ENCODE assay signal across 1 cellular context in the genomic region with DNA sequence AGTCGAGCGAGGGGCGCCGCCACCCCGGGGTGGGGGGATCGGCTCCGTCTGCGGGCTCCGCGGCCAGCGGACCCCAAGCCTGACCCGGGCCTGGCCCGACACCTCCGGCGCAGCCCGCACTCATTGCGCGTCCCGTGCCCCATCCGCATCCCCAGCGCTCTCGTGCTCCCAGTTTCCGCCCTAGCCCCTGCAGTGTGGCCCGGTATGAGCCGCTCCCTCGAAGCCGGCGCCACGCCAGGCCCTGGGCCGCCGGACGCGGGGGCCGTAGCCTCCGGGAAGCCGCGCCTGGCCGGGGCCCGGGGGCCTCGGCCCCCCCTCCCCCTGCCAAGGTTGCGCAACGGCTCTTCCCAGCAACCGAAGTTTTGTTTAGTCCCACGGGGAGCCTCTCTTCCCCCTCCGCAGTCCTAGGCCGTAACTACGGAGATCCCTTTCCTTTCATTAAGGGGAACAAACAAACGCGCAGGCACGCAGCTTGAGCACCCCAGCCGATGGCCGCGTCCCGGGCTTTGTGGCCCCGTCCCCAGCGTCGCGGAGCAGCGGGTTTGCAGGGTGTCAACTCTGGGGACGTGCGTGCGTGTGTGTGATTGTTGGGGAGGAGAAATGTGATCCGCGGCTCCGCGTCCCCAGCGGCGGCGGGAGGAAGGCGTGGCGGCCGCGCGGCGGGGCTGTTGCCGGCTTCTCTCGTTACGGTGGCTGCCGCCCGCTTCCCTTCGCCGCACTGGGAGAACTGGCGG.
TF ChIP-seq lines count a peak whose summit lies in the region.

No MANE protein-coding gene starts in this region.

TF ChIP-seq in HepG2, 621 proteins besides CTCF, POLR2A, EP300 and RAD21 (continued from another document and continues in another):
- TF ChIP-seq, protein P1, sequence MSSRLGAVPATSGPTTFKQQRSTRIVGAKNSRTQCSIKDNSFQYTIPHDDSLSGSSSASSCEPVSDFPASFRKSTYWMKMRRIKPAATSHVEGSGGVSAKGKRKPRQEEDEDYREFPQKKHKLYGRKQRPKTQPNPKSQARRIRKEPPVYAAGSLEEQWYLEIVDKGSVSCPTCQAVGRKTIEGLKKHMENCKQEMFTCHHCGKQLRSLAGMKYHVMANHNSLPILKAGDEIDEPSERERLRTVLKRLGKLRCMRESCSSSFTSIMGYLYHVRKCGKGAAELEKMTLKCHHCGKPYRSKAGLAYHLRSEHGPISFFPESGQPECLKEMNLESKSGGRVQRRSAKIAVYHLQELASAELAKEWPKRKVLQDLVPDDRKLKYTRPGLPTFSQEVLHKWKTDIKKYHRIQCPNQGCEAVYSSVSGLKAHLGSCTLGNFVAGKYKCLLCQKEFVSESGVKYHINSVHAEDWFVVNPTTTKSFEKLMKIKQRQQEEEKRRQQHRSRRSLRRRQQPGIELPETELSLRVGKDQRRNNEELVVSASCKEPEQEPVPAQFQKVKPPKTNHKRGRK (CRISPR knock-in tag; IDR thresholded peaks at IDR 0.05) = no peak
- peak; percentile 42; the same call in 1 of the 2 replicates for TF ChIP-seq MXD4 (CRISPR knock-in tag; IDR thresholded peaks at IDR 0.05)
- no peak for TF ChIP-seq TOE1 (CRISPR knock-in tag; IDR thresholded peaks at IDR 0.05)
- no peak for TF ChIP-seq NRL (CRISPR knock-in tag; IDR thresholded peaks at IDR 0.05; ENCODE audit: borderline replicate concordance)
- no peak for TF ChIP-seq ZNF619 (CRISPR knock-in tag; IDR thresholded peaks at IDR 0.05)
- TF ChIP-seq, protein P2, sequence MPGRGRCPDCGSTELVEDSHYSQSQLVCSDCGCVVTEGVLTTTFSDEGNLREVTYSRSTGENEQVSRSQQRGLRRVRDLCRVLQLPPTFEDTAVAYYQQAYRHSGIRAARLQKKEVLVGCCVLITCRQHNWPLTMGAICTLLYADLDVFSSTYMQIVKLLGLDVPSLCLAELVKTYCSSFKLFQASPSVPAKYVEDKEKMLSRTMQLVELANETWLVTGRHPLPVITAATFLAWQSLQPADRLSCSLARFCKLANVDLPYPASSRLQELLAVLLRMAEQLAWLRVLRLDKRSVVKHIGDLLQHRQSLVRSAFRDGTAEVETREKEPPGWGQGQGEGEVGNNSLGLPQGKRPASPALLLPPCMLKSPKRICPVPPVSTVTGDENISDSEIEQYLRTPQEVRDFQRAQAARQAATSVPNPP (CRISPR knock-in tag; IDR thresholded peaks at IDR 0.05) = no peak
- TF ChIP-seq TRIM24 (CRISPR knock-in tag; IDR thresholded peaks at IDR 0.05) = no peak
- TF ChIP-seq, protein P3, sequence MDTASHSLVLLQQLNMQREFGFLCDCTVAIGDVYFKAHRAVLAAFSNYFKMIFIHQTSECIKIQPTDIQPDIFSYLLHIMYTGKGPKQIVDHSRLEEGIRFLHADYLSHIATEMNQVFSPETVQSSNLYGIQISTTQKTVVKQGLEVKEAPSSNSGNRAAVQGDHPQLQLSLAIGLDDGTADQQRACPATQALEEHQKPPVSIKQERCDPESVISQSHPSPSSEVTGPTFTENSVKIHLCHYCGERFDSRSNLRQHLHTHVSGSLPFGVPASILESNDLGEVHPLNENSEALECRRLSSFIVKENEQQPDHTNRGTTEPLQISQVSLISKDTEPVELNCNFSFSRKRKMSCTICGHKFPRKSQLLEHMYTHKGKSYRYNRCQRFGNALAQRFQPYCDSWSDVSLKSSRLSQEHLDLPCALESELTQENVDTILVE (CRISPR knock-in tag; IDR thresholded peaks at IDR 0.05) = no peak
- peak; percentile 77; the same call in 1 of the 2 replicates for TF ChIP-seq KDM2A (CRISPR knock-in tag; IDR thresholded peaks at IDR 0.05; ENCODE audit: borderline replicate concordance, low read depth)
- TF ChIP-seq ZNF282 (IDR thresholded peaks at IDR 0.05; ENCODE audit: partially characterized antibody) = no peak
- TF ChIP-seq ZNF292 (CRISPR knock-in tag; IDR thresholded peaks at IDR 0.05; ENCODE audit: borderline replicate concordance, low read depth) = no peak
- no peak for TF ChIP-seq ZNF7 (CRISPR knock-in tag; IDR thresholded peaks at IDR 0.05)
- TF ChIP-seq GTF2F1 (IDR thresholded peaks at IDR 0.05; ENCODE audit: low read length) = no peak
- TF ChIP-seq, protein P4, sequence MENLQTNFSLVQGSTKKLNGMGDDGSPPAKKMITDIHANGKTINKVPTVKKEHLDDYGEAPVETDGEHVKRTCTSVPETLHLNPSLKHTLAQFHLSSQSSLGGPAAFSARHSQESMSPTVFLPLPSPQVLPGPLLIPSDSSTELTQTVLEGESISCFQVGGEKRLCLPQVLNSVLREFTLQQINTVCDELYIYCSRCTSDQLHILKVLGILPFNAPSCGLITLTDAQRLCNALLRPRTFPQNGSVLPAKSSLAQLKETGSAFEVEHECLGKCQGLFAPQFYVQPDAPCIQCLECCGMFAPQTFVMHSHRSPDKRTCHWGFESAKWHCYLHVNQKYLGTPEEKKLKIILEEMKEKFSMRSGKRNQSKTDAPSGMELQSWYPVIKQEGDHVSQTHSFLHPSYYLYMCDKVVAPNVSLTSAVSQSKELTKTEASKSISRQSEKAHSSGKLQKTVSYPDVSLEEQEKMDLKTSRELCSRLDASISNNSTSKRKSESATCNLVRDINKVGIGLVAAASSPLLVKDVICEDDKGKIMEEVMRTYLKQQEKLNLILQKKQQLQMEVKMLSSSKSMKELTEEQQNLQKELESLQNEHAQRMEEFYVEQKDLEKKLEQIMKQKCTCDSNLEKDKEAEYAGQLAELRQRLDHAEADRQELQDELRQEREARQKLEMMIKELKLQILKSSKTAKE (CRISPR knock-in tag; IDR thresholded peaks at IDR 0.05; ENCODE audit: borderline replicate concordance) = no peak; the same call in 1 of the 2 replicates
- no peak; the same call in 1 of the 2 replicates for TF ChIP-seq ZNF772 (CRISPR knock-in tag; IDR thresholded peaks at IDR 0.05)
- no peak for TF ChIP-seq ZNF577 (CRISPR knock-in tag; IDR thresholded peaks at IDR 0.05; ENCODE audit: borderline replicate concordance, low read depth)
- no peak for TF ChIP-seq THAP11 (CRISPR knock-in tag; IDR thresholded peaks at IDR 0.05)
- TF ChIP-seq ATM (IDR thresholded peaks at IDR 0.05; ENCODE audit: borderline replicate concordance) = no peak
- TF ChIP-seq, protein P5, sequence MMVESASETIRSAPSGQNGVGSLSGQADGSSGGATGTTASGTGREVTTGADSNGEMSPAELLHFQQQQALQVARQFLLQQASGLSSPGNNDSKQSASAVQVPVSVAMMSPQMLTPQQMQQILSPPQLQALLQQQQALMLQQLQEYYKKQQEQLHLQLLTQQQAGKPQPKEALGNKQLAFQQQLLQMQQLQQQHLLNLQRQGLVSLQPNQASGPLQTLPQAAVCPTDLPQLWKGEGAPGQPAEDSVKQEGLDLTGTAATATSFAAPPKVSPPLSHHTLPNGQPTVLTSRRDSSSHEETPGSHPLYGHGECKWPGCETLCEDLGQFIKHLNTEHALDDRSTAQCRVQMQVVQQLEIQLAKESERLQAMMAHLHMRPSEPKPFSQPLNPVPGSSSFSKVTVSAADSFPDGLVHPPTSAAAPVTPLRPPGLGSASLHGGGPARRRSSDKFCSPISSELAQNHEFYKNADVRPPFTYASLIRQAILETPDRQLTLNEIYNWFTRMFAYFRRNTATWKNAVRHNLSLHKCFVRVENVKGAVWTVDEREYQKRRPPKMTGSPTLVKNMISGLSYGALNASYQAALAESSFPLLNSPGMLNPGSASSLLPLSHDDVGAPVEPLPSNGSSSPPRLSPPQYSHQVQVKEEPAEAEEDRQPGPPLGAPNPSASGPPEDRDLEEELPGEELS (CRISPR knock-in tag; IDR thresholded peaks at IDR 0.05) = peak; percentile 7
- TF ChIP-seq, protein P6, sequence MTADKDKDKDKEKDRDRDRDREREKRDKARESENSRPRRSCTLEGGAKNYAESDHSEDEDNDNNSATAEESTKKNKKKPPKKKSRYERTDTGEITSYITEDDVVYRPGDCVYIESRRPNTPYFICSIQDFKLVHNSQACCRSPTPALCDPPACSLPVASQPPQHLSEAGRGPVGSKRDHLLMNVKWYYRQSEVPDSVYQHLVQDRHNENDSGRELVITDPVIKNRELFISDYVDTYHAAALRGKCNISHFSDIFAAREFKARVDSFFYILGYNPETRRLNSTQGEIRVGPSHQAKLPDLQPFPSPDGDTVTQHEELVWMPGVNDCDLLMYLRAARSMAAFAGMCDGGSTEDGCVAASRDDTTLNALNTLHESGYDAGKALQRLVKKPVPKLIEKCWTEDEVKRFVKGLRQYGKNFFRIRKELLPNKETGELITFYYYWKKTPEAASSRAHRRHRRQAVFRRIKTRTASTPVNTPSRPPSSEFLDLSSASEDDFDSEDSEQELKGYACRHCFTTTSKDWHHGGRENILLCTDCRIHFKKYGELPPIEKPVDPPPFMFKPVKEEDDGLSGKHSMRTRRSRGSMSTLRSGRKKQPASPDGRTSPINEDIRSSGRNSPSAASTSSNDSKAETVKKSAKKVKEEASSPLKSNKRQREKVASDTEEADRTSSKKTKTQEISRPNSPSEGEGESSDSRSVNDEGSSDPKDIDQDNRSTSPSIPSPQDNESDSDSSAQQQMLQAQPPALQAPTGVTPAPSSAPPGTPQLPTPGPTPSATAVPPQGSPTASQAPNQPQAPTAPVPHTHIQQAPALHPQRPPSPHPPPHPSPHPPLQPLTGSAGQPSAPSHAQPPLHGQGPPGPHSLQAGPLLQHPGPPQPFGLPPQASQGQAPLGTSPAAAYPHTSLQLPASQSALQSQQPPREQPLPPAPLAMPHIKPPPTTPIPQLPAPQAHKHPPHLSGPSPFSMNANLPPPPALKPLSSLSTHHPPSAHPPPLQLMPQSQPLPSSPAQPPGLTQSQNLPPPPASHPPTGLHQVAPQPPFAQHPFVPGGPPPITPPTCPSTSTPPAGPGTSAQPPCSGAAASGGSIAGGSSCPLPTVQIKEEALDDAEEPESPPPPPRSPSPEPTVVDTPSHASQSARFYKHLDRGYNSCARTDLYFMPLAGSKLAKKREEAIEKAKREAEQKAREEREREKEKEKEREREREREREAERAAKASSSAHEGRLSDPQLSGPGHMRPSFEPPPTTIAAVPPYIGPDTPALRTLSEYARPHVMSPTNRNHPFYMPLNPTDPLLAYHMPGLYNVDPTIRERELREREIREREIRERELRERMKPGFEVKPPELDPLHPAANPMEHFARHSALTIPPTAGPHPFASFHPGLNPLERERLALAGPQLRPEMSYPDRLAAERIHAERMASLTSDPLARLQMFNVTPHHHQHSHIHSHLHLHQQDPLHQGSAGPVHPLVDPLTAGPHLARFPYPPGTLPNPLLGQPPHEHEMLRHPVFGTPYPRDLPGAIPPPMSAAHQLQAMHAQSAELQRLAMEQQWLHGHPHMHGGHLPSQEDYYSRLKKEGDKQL (CRISPR knock-in tag; IDR thresholded peaks at IDR 0.05; ENCODE audit: low read depth) = no peak
- TF ChIP-seq FOXJ3 (CRISPR knock-in tag; IDR thresholded peaks at IDR 0.05; ENCODE audit: borderline replicate concordance) = no peak
- peak; percentile 41; the same call in 1 of the 2 replicates for TF ChIP-seq ZNF564 (CRISPR knock-in tag; IDR thresholded peaks at IDR 0.05)
- TF ChIP-seq ZNF256 (CRISPR knock-in tag; conservative IDR thresholded peaks at IDR 0.05) = no peak
- no peak for TF ChIP-seq ZNF335 (CRISPR knock-in tag; IDR thresholded peaks at IDR 0.05)
- TF ChIP-seq CREB1 (IDR thresholded peaks at IDR 0.05) = no peak
- TF ChIP-seq CREB1 (CRISPR knock-in tag; IDR thresholded peaks at IDR 0.05) = 0 out of 2 replicates have a peak, but pooled peaks have one; percentile 25
- TF ChIP-seq BRD4 (CRISPR knock-in tag; IDR thresholded peaks at IDR 0.05) = peak; percentile 25; the same call in 1 of the 2 replicates
- TF ChIP-seq U2AF1 (optimal IDR thresholded peaks at IDR 0.05; ENCODE audit: low read depth, low read length) = peak; percentile 56
- TF ChIP-seq ZNF224 (CRISPR knock-in tag; IDR thresholded peaks at IDR 0.05) = no peak
- TF ChIP-seq TCF7L2 (IDR thresholded peaks at IDR 0.05; ENCODE audit: low read depth, low read length) = no peak
- TF ChIP-seq STAG1 (CRISPR knock-in tag; IDR thresholded peaks at IDR 0.05) = no peak
- TF ChIP-seq, protein P7, sequence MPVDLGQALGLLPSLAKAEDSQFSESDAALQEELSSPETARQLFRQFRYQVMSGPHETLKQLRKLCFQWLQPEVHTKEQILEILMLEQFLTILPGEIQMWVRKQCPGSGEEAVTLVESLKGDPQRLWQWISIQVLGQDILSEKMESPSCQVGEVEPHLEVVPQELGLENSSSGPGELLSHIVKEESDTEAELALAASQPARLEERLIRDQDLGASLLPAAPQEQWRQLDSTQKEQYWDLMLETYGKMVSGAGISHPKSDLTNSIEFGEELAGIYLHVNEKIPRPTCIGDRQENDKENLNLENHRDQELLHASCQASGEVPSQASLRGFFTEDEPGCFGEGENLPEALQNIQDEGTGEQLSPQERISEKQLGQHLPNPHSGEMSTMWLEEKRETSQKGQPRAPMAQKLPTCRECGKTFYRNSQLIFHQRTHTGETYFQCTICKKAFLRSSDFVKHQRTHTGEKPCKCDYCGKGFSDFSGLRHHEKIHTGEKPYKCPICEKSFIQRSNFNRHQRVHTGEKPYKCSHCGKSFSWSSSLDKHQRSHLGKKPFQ (CRISPR knock-in tag; IDR thresholded peaks at IDR 0.05; ENCODE audit: insufficient replicate concordance) = no peak
- TF ChIP-seq ZNF780A (CRISPR knock-in tag; IDR thresholded peaks at IDR 0.05) = no peak
- peak; percentile 18; the same call in 1 of the 2 replicates for TF ChIP-seq ZNF543 (CRISPR knock-in tag; IDR thresholded peaks at IDR 0.05)
- TF ChIP-seq AKAP8 (CRISPR knock-in tag; IDR thresholded peaks at IDR 0.05) = peak; percentile 80
- peak; percentile 19; the same call in 1 of the 2 replicates for TF ChIP-seq PRMT3 (CRISPR knock-in tag; IDR thresholded peaks at IDR 0.05; ENCODE audit: borderline replicate concordance, low read depth)
- TF ChIP-seq ZSCAN30 (CRISPR knock-in tag; IDR thresholded peaks at IDR 0.05) = no peak
- peak; percentile 75 for TF ChIP-seq KMT2B (CRISPR knock-in tag; IDR thresholded peaks at IDR 0.05)
- TF ChIP-seq, protein P8, sequence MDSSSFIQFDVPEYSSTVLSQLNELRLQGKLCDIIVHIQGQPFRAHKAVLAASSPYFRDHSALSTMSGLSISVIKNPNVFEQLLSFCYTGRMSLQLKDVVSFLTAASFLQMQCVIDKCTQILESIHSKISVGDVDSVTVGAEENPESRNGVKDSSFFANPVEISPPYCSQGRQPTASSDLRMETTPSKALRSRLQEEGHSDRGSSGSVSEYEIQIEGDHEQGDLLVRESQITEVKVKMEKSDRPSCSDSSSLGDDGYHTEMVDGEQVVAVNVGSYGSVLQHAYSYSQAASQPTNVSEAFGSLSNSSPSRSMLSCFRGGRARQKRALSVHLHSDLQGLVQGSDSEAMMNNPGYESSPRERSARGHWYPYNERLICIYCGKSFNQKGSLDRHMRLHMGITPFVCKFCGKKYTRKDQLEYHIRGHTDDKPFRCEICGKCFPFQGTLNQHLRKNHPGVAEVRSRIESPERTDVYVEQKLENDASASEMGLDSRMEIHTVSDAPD (CRISPR knock-in tag; IDR thresholded peaks at IDR 0.05) = 0 out of 2 replicates have a peak, but pooled peaks have one; percentile 32
- 0 out of 2 replicates have a peak, but pooled peaks have one; percentile 71 for TF ChIP-seq ZNF615 (CRISPR knock-in tag; IDR thresholded peaks at IDR 0.05; ENCODE audit: borderline replicate concordance)
- no peak for TF ChIP-seq CC2D1A (CRISPR knock-in tag; IDR thresholded peaks at IDR 0.05)
- TF ChIP-seq SMARCC2 (IDR thresholded peaks at IDR 0.05) = no peak
